ENCODE assay signal across 1 cellular context in the genomic region with DNA sequence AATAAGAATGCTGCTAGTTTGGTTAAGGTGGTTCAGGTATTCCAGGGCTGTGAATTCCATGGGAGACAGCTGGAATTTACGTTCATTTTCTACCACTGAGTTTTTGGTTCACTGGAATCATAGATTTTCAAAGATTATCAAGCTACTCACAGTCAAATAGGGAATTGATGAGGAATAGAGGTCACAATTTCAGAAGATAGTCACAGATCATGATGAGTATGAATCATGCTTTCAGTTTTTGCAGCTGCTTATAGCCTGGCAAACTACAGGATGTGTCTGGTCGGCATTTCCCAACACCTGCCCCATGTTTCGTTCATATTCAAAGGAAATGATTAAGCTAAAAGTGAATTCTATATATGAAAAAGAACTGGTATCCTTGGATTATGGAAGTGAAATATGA.
A peak's percentile ranks its signal among the peaks of the same experiment; 100 is the strongest.
TF ChIP-seq lines count a peak whose summit lies in the region.

No MANE protein-coding gene starts in this region.

TF ChIP-seq in GM12878, 131 proteins besides CTCF, POLR2A, EP300 and RAD21 (continued from another document):
- TF ChIP-seq TCF3 (IDR thresholded peaks at IDR 0.05; ENCODE audit: borderline replicate concordance, insufficient read depth, low read depth, low read length) (no peak; the same call in 1 of the 2 replicates), BCL11A (IDR thresholded peaks at IDR 0.05; ENCODE audit: low read depth, low read length) (peak; percentile 68; the same call in 1 of the 2 replicates), EGR1 (IDR thresholded peaks at IDR 0.05; ENCODE audit: borderline replicate concordance in 1 of 2, low read depth in 2 of 2, low read length in 2 of 2) (no peak), MXI1 (IDR thresholded peaks at IDR 0.05; ENCODE audit: low read depth, low read length) (no peak), FOXK2 (IDR thresholded peaks at IDR 0.05) (no peak), MTA2 (IDR thresholded peaks at IDR 0.05; ENCODE audit: low read depth) (peak; percentile 54; the same call in 1 of the 2 replicates), NBN (IDR thresholded peaks at IDR 0.05) (no peak), RUNX3 (IDR thresholded peaks at IDR 0.05; ENCODE audit: low read length) (peak; percentile 73), EED (IDR thresholded peaks at IDR 0.05; ENCODE audit: low read depth) (peak; percentile 87), SIN3A (IDR thresholded peaks at IDR 0.05; ENCODE audit: low read depth, low read length) (no peak), FOXM1 (IDR thresholded peaks at IDR 0.05; ENCODE audit: low read depth, low read length) (peak; percentile 87; the same call in 1 of the 2 replicates), NFXL1 (IDR thresholded peaks at IDR 0.05; ENCODE audit: borderline replicate concordance) (no peak), ETV6 (conservative IDR thresholded peaks at IDR 0.05 in 1 of 2, IDR thresholded peaks at IDR 0.05 in 1 of 2; ENCODE audit: borderline replicate concordance in 1 of 2, low read depth in 1 of 2) (peak in 1 of 2 experiments; percentile 62; a peak in 1 of 4 replicates), HCFC1 (IDR thresholded peaks at IDR 0.05; ENCODE audit: low read length) (no peak), GABPA (IDR thresholded peaks at IDR 0.05; ENCODE audit: low read depth) (peak; percentile 44; the same call in 1 of the 2 replicates), NR2F1 (conservative IDR thresholded peaks at IDR 0.05) (peak; percentile 64), ATF7 (IDR thresholded peaks at IDR 0.05; ENCODE audit: low read depth) (0 out of 2 replicates have a peak, but pooled peaks have one; percentile 37), JUNB (IDR thresholded peaks at IDR 0.05) (peak; percentile 93), CREM (IDR thresholded peaks at IDR 0.05; ENCODE audit: low read depth) (peak; percentile 72), CHD2 (IDR thresholded peaks at IDR 0.05; ENCODE audit: borderline replicate concordance, low read depth, low read length) (no peak), NFYA (IDR thresholded peaks at IDR 0.05; ENCODE audit: borderline replicate concordance, low read depth, low read length) (no peak), IKZF2 (IDR thresholded peaks at IDR 0.05) (peak; percentile 74 to 81), MEF2A (IDR thresholded peaks at IDR 0.05; ENCODE audit: insufficient read depth, low read depth, low read length) (0 out of 2 replicates have a peak, but pooled peaks have one; percentile 56), SMARCA5 (IDR thresholded peaks at IDR 0.05) (no peak), IKZF1 (conservative IDR thresholded peaks at IDR 0.05) (peak; percentile 68), SREBF2 (IDR thresholded peaks at IDR 0.05; ENCODE audit: low read length) (no peak)
- TF ChIP-seq, protein P1, sequence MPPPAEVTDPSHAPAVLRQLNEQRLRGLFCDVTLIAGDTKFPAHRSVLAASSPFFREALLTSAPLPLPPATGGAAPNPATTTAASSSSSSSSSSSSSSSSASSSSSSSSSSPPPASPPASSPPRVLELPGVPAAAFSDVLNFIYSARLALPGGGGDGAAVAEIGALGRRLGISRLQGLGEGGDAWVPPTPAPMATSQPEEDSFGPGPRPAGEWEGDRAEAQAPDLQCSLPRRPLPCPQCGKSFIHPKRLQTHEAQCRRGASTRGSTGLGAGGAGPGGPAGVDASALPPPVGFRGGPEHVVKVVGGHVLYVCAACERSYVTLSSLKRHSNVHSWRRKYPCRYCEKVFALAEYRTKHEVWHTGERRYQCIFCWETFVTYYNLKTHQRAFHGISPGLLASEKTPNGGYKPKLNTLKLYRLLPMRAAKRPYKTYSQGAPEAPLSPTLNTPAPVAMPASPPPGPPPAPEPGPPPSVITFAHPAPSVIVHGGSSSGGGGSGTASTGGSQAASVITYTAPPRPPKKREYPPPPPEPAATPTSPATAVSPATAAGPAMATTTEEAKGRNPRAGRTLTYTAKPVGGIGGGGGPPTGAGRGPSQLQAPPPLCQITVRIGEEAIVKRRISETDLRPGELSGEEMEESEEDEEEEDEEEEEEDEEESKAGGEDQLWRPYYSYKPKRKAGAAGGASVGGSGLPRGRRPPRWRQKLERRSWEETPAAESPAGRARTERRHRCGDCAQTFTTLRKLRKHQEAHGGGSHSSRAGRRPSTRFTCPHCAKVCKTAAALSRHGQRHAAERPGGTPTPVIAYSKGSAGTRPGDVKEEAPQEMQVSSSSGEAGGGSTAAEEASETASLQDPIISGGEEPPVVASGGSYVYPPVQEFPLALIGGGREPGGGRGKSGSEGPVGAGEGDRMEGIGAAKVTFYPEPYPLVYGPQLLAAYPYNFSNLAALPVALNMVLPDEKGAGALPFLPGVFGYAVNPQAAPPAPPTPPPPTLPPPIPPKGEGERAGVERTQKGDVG (CRISPR knock-in tag; IDR thresholded peaks at IDR 0.05), result no peak
- TF ChIP-seq, protein P2, sequence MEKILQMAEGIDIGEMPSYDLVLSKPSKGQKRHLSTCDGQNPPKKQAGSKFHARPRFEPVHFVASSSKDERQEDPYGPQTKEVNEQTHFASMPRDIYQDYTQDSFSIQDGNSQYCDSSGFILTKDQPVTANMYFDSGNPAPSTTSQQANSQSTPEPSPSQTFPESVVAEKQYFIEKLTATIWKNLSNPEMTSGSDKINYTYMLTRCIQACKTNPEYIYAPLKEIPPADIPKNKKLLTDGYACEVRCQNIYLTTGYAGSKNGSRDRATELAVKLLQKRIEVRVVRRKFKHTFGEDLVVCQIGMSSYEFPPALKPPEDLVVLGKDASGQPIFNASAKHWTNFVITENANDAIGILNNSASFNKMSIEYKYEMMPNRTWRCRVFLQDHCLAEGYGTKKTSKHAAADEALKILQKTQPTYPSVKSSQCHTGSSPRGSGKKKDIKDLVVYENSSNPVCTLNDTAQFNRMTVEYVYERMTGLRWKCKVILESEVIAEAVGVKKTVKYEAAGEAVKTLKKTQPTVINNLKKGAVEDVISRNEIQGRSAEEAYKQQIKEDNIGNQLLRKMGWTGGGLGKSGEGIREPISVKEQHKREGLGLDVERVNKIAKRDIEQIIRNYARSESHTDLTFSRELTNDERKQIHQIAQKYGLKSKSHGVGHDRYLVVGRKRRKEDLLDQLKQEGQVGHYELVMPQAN (conservative IDR thresholded peaks at IDR 0.05), result no peak
- TF ChIP-seq, protein P3, sequence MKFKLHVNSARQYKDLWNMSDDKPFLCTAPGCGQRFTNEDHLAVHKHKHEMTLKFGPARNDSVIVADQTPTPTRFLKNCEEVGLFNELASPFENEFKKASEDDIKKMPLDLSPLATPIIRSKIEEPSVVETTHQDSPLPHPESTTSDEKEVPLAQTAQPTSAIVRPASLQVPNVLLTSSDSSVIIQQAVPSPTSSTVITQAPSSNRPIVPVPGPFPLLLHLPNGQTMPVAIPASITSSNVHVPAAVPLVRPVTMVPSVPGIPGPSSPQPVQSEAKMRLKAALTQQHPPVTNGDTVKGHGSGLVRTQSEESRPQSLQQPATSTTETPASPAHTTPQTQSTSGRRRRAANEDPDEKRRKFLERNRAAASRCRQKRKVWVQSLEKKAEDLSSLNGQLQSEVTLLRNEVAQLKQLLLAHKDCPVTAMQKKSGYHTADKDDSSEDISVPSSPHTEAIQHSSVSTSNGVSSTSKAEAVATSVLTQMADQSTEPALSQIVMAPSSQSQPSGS (IDR thresholded peaks at IDR 0.05; ENCODE audit: low read length), result peak; percentile 65
- TF ChIP-seq, protein P4, sequence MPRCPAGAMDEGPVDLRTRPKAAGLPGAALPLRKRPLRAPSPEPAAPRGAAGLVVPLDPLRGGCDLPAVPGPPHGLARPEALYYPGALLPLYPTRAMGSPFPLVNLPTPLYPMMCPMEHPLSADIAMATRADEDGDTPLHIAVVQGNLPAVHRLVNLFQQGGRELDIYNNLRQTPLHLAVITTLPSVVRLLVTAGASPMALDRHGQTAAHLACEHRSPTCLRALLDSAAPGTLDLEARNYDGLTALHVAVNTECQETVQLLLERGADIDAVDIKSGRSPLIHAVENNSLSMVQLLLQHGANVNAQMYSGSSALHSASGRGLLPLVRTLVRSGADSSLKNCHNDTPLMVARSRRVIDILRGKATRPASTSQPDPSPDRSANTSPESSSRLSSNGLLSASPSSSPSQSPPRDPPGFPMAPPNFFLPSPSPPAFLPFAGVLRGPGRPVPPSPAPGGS (IDR thresholded peaks at IDR 0.05; ENCODE audit: borderline replicate concordance, insufficient read depth, low read depth, low read length, poor library complexity, severe bottlenecking), result no peak
- TF ChIP-seq, protein P5, sequence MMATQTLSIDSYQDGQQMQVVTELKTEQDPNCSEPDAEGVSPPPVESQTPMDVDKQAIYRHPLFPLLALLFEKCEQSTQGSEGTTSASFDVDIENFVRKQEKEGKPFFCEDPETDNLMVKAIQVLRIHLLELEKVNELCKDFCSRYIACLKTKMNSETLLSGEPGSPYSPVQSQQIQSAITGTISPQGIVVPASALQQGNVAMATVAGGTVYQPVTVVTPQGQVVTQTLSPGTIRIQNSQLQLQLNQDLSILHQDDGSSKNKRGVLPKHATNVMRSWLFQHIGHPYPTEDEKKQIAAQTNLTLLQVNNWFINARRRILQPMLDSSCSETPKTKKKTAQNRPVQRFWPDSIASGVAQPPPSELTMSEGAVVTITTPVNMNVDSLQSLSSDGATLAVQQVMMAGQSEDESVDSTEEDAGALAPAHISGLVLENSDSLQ (IDR thresholded peaks at IDR 0.05), result no peak
- TF ChIP-seq, protein P6, sequence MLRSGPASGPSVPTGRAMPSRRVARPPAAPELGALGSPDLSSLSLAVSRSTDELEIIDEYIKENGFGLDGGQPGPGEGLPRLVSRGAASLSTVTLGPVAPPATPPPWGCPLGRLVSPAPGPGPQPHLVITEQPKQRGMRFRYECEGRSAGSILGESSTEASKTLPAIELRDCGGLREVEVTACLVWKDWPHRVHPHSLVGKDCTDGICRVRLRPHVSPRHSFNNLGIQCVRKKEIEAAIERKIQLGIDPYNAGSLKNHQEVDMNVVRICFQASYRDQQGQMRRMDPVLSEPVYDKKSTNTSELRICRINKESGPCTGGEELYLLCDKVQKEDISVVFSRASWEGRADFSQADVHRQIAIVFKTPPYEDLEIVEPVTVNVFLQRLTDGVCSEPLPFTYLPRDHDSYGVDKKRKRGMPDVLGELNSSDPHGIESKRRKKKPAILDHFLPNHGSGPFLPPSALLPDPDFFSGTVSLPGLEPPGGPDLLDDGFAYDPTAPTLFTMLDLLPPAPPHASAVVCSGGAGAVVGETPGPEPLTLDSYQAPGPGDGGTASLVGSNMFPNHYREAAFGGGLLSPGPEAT (IDR thresholded peaks at IDR 0.05; ENCODE audit: low read depth), result 0 out of 2 replicates have a peak, but pooled peaks have one; percentile 33
- TF ChIP-seq, protein P7, sequence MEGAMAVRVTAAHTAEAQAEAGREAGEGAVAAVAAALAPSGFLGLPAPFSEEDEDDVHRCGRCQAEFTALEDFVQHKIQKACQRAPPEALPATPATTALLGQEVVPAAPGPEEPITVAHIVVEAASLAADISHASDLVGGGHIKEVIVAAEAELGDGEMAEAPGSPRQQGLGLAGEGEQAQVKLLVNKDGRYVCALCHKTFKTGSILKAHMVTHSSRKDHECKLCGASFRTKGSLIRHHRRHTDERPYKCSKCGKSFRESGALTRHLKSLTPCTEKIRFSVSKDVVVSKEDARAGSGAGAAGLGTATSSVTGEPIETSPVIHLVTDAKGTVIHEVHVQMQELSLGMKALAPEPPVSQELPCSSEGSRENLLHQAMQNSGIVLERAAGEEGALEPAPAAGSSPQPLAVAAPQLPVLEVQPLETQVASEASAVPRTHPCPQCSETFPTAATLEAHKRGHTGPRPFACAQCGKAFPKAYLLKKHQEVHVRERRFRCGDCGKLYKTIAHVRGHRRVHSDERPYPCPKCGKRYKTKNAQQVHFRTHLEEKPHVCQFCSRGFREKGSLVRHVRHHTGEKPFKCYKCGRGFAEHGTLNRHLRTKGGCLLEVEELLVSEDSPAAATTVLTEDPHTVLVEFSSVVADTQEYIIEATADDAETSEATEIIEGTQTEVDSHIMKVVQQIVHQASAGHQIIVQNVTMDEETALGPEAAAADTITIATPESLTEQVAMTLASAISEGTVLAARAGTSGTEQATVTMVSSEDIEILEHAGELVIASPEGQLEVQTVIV (IDR thresholded peaks at IDR 0.05; ENCODE audit: borderline replicate concordance, partially characterized antibody), result no peak
- TF ChIP-seq, protein P8, sequence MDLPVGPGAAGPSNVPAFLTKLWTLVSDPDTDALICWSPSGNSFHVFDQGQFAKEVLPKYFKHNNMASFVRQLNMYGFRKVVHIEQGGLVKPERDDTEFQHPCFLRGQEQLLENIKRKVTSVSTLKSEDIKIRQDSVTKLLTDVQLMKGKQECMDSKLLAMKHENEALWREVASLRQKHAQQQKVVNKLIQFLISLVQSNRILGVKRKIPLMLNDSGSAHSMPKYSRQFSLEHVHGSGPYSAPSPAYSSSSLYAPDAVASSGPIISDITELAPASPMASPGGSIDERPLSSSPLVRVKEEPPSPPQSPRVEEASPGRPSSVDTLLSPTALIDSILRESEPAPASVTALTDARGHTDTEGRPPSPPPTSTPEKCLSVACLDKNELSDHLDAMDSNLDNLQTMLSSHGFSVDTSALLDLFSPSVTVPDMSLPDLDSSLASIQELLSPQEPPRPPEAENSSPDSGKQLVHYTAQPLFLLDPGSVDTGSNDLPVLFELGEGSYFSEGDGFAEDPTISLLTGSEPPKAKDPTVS (IDR thresholded peaks at IDR 0.05; ENCODE audit: low read depth, low read length), result no peak
- TF ChIP-seq, protein P9, sequence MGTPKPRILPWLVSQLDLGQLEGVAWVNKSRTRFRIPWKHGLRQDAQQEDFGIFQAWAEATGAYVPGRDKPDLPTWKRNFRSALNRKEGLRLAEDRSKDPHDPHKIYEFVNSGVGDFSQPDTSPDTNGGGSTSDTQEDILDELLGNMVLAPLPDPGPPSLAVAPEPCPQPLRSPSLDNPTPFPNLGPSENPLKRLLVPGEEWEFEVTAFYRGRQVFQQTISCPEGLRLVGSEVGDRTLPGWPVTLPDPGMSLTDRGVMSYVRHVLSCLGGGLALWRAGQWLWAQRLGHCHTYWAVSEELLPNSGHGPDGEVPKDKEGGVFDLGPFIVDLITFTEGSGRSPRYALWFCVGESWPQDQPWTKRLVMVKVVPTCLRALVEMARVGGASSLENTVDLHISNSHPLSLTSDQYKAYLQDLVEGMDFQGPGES (IDR thresholded peaks at IDR 0.05), result no peak
